In genomic region chr20:15700147-15700765, GRCh38 we compare ENCODE assay signal across 1 cellular context.
TF ChIP-seq lines count a peak whose summit lies in the region.

No MANE protein-coding gene starts in this region.

TF ChIP-seq in H1, 55 proteins besides CTCF, POLR2A, EP300 and RAD21:
- TF ChIP-seq TBP (IDR thresholded peaks at IDR 0.05; ENCODE audit: low read depth, low read length) (no peak), CHD2 (IDR thresholded peaks at IDR 0.05; ENCODE audit: low read length) (no peak), SAP30 (IDR thresholded peaks at IDR 0.05; ENCODE audit: insufficient read depth, insufficient replicate concordance, low read length) (no peak), SP1 (IDR thresholded peaks at IDR 0.05; ENCODE audit: low read depth, low read length) (no peak), JUND (IDR thresholded peaks at IDR 0.05; ENCODE audit: low read length) (no peak), BRCA1 (IDR thresholded peaks at IDR 0.05; ENCODE audit: low read depth, low read length) (no peak), KDM4A (IDR thresholded peaks at IDR 0.05; ENCODE audit: low read depth, low read length, severe bottlenecking) (no peak), SIX5 (IDR thresholded peaks at IDR 0.05; ENCODE audit: low read depth, low read length) (no peak), TEAD4 (IDR thresholded peaks at IDR 0.05; ENCODE audit: low read depth, low read length) (no peak), POLR2AphosphoS5 (IDR thresholded peaks at IDR 0.05; ENCODE audit: low read depth, low read length) (no peak), TCF12 (IDR thresholded peaks at IDR 0.05; ENCODE audit: low read depth, low read length) (no peak), NANOG (IDR thresholded peaks at IDR 0.05; ENCODE audit: insufficient read depth, low read depth, low read length, poor library complexity, severe bottlenecking) (no peak), NRF1 (IDR thresholded peaks at IDR 0.05; ENCODE audit: low read depth, low read length) (no peak), SP2 (IDR thresholded peaks at IDR 0.05; ENCODE audit: low read length) (no peak)
